ENCODE assay signal across 8 cellular contexts in genomic region chr14:34873591-34874385, GRCh38. TPM values are rescaled to one million over a fixed set of nuclear protein-coding genes. Genes with fewer than 3 reads are reported as not detected.
DNase-seq lines count a peak whose midpoint lies in the region; ATAC-seq and TF ChIP-seq lines count a peak whose summit lies in the region.

No MANE protein-coding gene starts in this region.

- H3K4me1 ChIP-seq in heart right ventricle = peaks cover 0 to 41% (median 7%) of the 10 kb centered on the region in 9 donors

- no peaks in the 10 kb centered on the region for H3K27me3 ChIP-seq in H7 (ENCODE audit: control insufficient read depth, insufficient read depth, low read length)
- H3K27me3 ChIP-seq in heart right ventricle = no peaks in the 10 kb centered on the region

- intact Hi-C loops in heart right ventricle (cut with DNase I) = loop anchor here in 8 of 10 donors (1.0 to 10.0 kb wide), 7 partner anchors 46 to 251 kb away; partner anchors contain the start of genes SRP54 (in 6 of the 8), PPP2R3C (in 2 of the 8), PRORP (in 2 of the 8) and FAM177A1 (in 1 of the 8)
- intact Hi-C loops in posterior vena cava (cut with DNase I) = loop anchor here in 1 of 2 donors (10.0 kb wide), 1 partner anchor 111 kb away; the partner anchor contains the start of gene SRP54

- peak overlapping the region; percentile 98 for H3K27ac Mint-ChIP-seq in activated naive CD8-positive, alpha-beta T cell treated with anti-CD3 and anti-CD28 coated beads, Interleukin-2, amount 50 U/mL, for 24 hours

- H3K4me3 ChIP-seq in GM08714 (ENCODE audit: low read length) (peak overlapping the region; percentile 78), H7 (ENCODE audit: insufficient read depth, low read depth, low read length) (peak overlapping the region; percentile 78), heart right ventricle (peak overlapping the region; percentile 73 to 96 (median 81))

- peaks cover 55% of the 10 kb centered on the region for H3K4me1 Mint-ChIP-seq in activated naive CD8-positive, alpha-beta T cell treated with anti-CD3 and anti-CD28 coated beads, Interleukin-2, amount 50 U/mL, for 24 hours

- peak overlapping the region; percentile 98 for H3K4me3 Mint-ChIP-seq in activated naive CD8-positive, alpha-beta T cell treated with anti-CD3 and anti-CD28 coated beads, Interleukin-2, amount 50 U/mL, for 24 hours

- H3K27me3 Mint-ChIP-seq in activated naive CD8-positive, alpha-beta T cell treated with anti-CD3 and anti-CD28 coated beads, Interleukin-2, amount 50 U/mL, for 24 hours = no peaks in the 10 kb centered on the region

- TF ChIP-seq CTCF in heart right ventricle (IDR thresholded peaks at IDR 0.05) = no peak

- 1% methylated on average over 65 to 81 of the region's 81 CpGs for WGBS in heart right ventricle, 2 donors

- peaks cover 42% of the 10 kb centered on the region for H3K36me3 Mint-ChIP-seq in activated naive CD8-positive, alpha-beta T cell treated with anti-CD3 and anti-CD28 coated beads, Interleukin-2, amount 50 U/mL, for 24 hours (ENCODE audit: low read depth)

- peak overlapping the region; percentile 93 to 100 (median 98) for H3K27ac ChIP-seq in heart right ventricle

- peak; percentile 78 for DNase-seq in H7
- peak; percentile 81 for DNase-seq in LoVo (ENCODE audit: low spot score)
- DNase-seq in SW 1271 (lab: John Stamatoyannopoulos, UW) = peak; percentile 68 to 80
- DNase-seq in activated naive CD8-positive, alpha-beta T cell treated with anti-CD3 and anti-CD28 coated beads, Interleukin-2, amount 50 U/mL, for 24 hours = peak; percentile 88
- DNase-seq in heart right ventricle = peak; percentile 81 to 90
- DNase-seq in posterior vena cava (ENCODE audit: low spot score) = peak; percentile 96
- peak; percentile 87 for DNase-seq in ureter (ENCODE audit: low spot score)

- H3K9me3 Mint-ChIP-seq in activated naive CD8-positive, alpha-beta T cell treated with anti-CD3 and anti-CD28 coated beads, Interleukin-2, amount 50 U/mL, for 24 hours = no peaks in the 10 kb centered on the region

- H3K9me3 ChIP-seq in heart right ventricle = no peaks in the 10 kb centered on the region

- peak; percentile 87 for ATAC-seq in activated naive CD8-positive, alpha-beta T cell treated with anti-CD3 and anti-CD28 coated beads, Interleukin-2, amount 50 U/mL, for 24 hours
- ATAC-seq in heart right ventricle = peak; percentile 82 to 94 (median 86)

- H3K36me3 ChIP-seq in H7 (replicated peaks; ENCODE audit: control insufficient read depth, insufficient read depth, low read length) (no peaks in the 10 kb centered on the region), heart right ventricle (peaks cover 0 to 11% (median 0%) of the 10 kb centered on the region in 9 donors)

RNA-seq across cellular contexts. Expression of gene BAZ1A, which starts 1.4 kb away (rescaled TPM):
- total RNA-seq in H7 (2014; rRNA removed; shearing (Covaris generic)) = 31.4 and 51.1 TPM in 2 replicates
- total RNA-seq in heart right ventricle (10 to 100 TPM in 1 of 10 donors, 1 to 10 TPM in 9; 3.8 to 14.5 (median 4.5) TPM), posterior vena cava (10 to 100 TPM; 17.3 to 31.6 TPM), ureter (43.2 TPM)
- polyA plus RNA-seq in heart right ventricle = 10 to 100 TPM in 1 of 2 donors, 1 to 10 TPM in 1; 6.9 to 10.0 TPM

Comparison
In these comparisons a context has a peak if more than half of its experiments do, and no peak if none do; other contexts are left out.
1. Peak in every context shown above with its lines: DNase-seq, ATAC-seq, H3K4me3 ChIP-seq and H3K27ac ChIP-seq.